ENCODE assay signal across 10 cellular contexts in genomic region chr3:57165637-57166036, GRCh38. TPM values are rescaled to one million over a fixed set of nuclear protein-coding genes. Genes with fewer than 3 reads are reported as not detected.
DNase-seq lines count a peak whose midpoint lies in the region; ATAC-seq and TF ChIP-seq lines count a peak whose summit lies in the region.
"Had no signal": no experiment of that assay in that cellular context is flagged by ENCODE, and none has a peak within 500 bp of the region (broad histone marks: within the 10 kb centered on the region; RNA-seq: fewer than 3 reads in every experiment).

No MANE protein-coding gene starts in this region.

- POLR2A ChIA-PET in IMR-90 (lab: Charles Lee; ENCODE audit: unreplicated experiment): no interaction called here

- no peaks in the 10 kb centered on the region; the same call in 1 of the 2 replicates for H4K20me1 ChIP-seq in IMR-90 (ENCODE audit: insufficient read depth, low read length)

- H3K9me1 ChIP-seq in IMR-90 (ENCODE audit: insufficient read depth, low read length): no peaks in the 10 kb centered on the region

- no peaks in the 10 kb centered on the region for H3K79me1 ChIP-seq in IMR-90 (ENCODE audit: low read depth in 1 of 2, low read length in 2 of 2)

- H2AK5ac ChIP-seq in IMR-90 (ENCODE audit: low read depth, low read length): no peak overlapping the region

- no peak overlapping the region for H4K5ac ChIP-seq in IMR-90 (ENCODE audit: low read depth, low read length)

- H3K9me3 ChIP-seq in IMR-90 (ENCODE audit: control insufficient read depth, insufficient read depth, low read length) (no peaks in the 10 kb centered on the region), sigmoid colon (no peaks in the 10 kb centered on the region)

- H3K36me3 ChIP-seq in IMR-90 (ENCODE audit: control insufficient read depth, insufficient read depth, low read length) (no peaks in the 10 kb centered on the region), sigmoid colon (no peaks in the 10 kb centered on the region)

- TF ChIP-seq EP300 in sigmoid colon (IDR thresholded peaks at IDR 0.05): no peak

- DNase-seq in activated CD4-positive, alpha-beta T cell treated with anti-CD3 and anti-CD28 coated beads, Interleukin-2, amount 10 ng/mL, durations not matched to agents 24 days and 14 days: no peak
- DNase-seq in activated CD4-positive, alpha-beta T cell treated with anti-CD3 and anti-CD28 coated beads, Interleukin-2, amount 50 U/mL, for 1 hour: no peak
- DNase-seq in IMR-90: no peak
- no peak for DNase-seq in dorsolateral prefrontal cortex
- no peak for DNase-seq in sigmoid colon
- DNase-seq in NCI-H69 (lab: John Stamatoyannopoulos, UW): no peak
- DNase-seq: GF-D8, NCI-H524 treated with DMSO at 0.1 percent for 48 hours had no signal

- intact Hi-C loops in activated CD4-positive, alpha-beta T cell treated with anti-CD3 and anti-CD28 coated beads, Interleukin-2, amount 10 ng/mL, durations not matched to agents 24 days and 14 days (cut with micrococcal nuclease): no loop called here
- intact Hi-C loops in IMR-90 (cut with micrococcal nuclease) (no loop called here), dorsolateral prefrontal cortex (cut with DNase I) (loop anchor here (2.0 to 5.0 kb wide), 3 partner anchors 62 to 168 kb away; partner anchors contain the start of gene APPL1 (in 1 of the 2)), sigmoid colon (cut with DNase I) (loop anchor here (2.0 to 10.0 kb wide), 4 partner anchors 41 to 432 kb away; partner anchors contain the start of genes ARF4 and PDE12)

- H2AK9ac ChIP-seq in IMR-90 (replicated peaks; ENCODE audit: low read depth, low read length, poor library complexity): no peak overlapping the region

- no peak overlapping the region for H4K8ac ChIP-seq in IMR-90 (ENCODE audit: low read depth in 2 of 2, low read length in 2 of 2)

- CTCF ChIA-PET in IMR-90 (lab: Yijun Ruan, JAX): no interaction called here

- peaks cover 70% of the 10 kb centered on the region for H3K27me3 Mint-ChIP-seq in activated CD4-positive, alpha-beta T cell treated with anti-CD3 and anti-CD28 coated beads, Interleukin-2, amount 10 ng/mL, durations not matched to agents 24 days and 14 days

- no peak overlapping the region for H3K18ac ChIP-seq in IMR-90 (ENCODE audit: low read depth, low read length)

- in situ Hi-C loops in IMR-90 (cut with MboI; ENCODE audit: low sequenced_read_pairs): loop anchor here (25.0 kb wide), 1 partner anchor 397 kb away; the partner anchor contains the start of gene PDE12

- H3K27ac Mint-ChIP-seq in activated CD4-positive, alpha-beta T cell treated with anti-CD3 and anti-CD28 coated beads, Interleukin-2, amount 10 ng/mL, durations not matched to agents 24 days and 14 days: no peak overlapping the region

- H3K4me1 ChIP-seq in IMR-90 (ENCODE audit: control insufficient read depth, insufficient read depth, low read length): peaks cover 6% of the 10 kb centered on the region; the same call in 1 of the 2 replicates
- H3K4me1 ChIP-seq in sigmoid colon: peaks cover 0 to 58% (median 33%) of the 10 kb centered on the region in 4 donors

- H3K9ac ChIP-seq in IMR-90 (ENCODE audit: low read depth, low read length): no peak overlapping the region

- H3K56ac ChIP-seq in IMR-90 (ENCODE audit: extremely low read depth, insufficient read depth, low read length): no peak overlapping the region

- no peak overlapping the region for H2BK120ac ChIP-seq in IMR-90 (ENCODE audit: low read depth, low read length)

- H3K4me3 ChIP-seq in IMR-90 (ENCODE audit: insufficient read depth, low read depth, low read length) (no peak overlapping the region), dorsolateral prefrontal cortex (peak overlapping the region in 46 of 59 donors; percentile 6 to 92 (median 80)), sigmoid colon (peak overlapping the region in 3 of 4 donors; percentile 70 to 83 (median 83))

- H2BK15ac ChIP-seq in IMR-90 (ENCODE audit: low read depth, low read length): no peak overlapping the region

- no peak overlapping the region for H4K91ac ChIP-seq in IMR-90 (ENCODE audit: insufficient read depth, low read depth, low read length)

- peaks cover 12% of the 10 kb centered on the region for H3K4me1 Mint-ChIP-seq in activated CD4-positive, alpha-beta T cell treated with anti-CD3 and anti-CD28 coated beads, Interleukin-2, amount 10 ng/mL, durations not matched to agents 24 days and 14 days

- H3K4ac ChIP-seq in IMR-90 (ENCODE audit: low read depth, low read length): no peak overlapping the region

- H2BK20ac ChIP-seq in IMR-90 (ENCODE audit: low read depth, low read length): no peak overlapping the region

- H3K4me3 Mint-ChIP-seq in activated CD4-positive, alpha-beta T cell treated with anti-CD3 and anti-CD28 coated beads, Interleukin-2, amount 10 ng/mL, durations not matched to agents 24 days and 14 days: peak overlapping the region; percentile 57

- no peak for TF ChIP-seq RAD21 in IMR-90 (IDR thresholded peaks at IDR 0.05; ENCODE audit: low read length)

- H3K36me3 Mint-ChIP-seq in activated CD4-positive, alpha-beta T cell treated with anti-CD3 and anti-CD28 coated beads, Interleukin-2, amount 10 ng/mL, durations not matched to agents 24 days and 14 days (ENCODE audit: low read depth): no peaks in the 10 kb centered on the region

- no peaks in the 10 kb centered on the region for H3K9me3 Mint-ChIP-seq in activated CD4-positive, alpha-beta T cell treated with anti-CD3 and anti-CD28 coated beads, Interleukin-2, amount 10 ng/mL, durations not matched to agents 24 days and 14 days

- no peak for TF ChIP-seq POLR2A in IMR-90 (IDR thresholded peaks at IDR 0.05; ENCODE audit: low read depth, low read length)
- TF ChIP-seq POLR2A in sigmoid colon (IDR thresholded peaks at IDR 0.05): no peak

- no peak for TF ChIP-seq CTCF in IMR-90 (conservative IDR thresholded peaks at IDR 0.05; ENCODE audit: low read depth, low read length)
- no peak for TF ChIP-seq CTCF in dorsolateral prefrontal cortex (IDR thresholded peaks at IDR 0.05 in 54 of 56, conservative IDR thresholded peaks at IDR 0.05 in 2 of 56; ENCODE audit: low read depth in 1 of 56, partially characterized antibody in 56 of 56)
- TF ChIP-seq CTCF in sigmoid colon (IDR thresholded peaks at IDR 0.05): no peak

- no peak overlapping the region for H3K23ac ChIP-seq in IMR-90 (ENCODE audit: low read depth, low read length)

- ATAC-seq in IMR-90 (ENCODE audit: low read depth): no peak
- no peak for ATAC-seq in HG03565 (IDR thresholded peaks at IDR 0.05; ENCODE audit: unreplicated experiment)
- no peak for ATAC-seq in HG03135 (IDR thresholded peaks at IDR 0.05; ENCODE audit: unreplicated experiment)

- H3K4me2 ChIP-seq in IMR-90 (ENCODE audit: low read depth, low read length): 0 out of 2 replicates have a peak overlapping the region, but pooled peaks have one; percentile 30

- no CpG with 5 or more reads among the region's 4 CpGs for WGBS in IMR-90 (ENCODE audit: extremely low coverage in 2 of 2, insufficient read length in 1 of 2), 2 experiments
- WGBS in sigmoid colon, 2 donors: 5 to 15% methylated on average over 4 of the region's 4 CpGs

- no TSS peak for BruUV-seq in IMR-90 (replicated peaks; lab: Mats Ljungman, UMichigan)

- H2BK5ac ChIP-seq in IMR-90 (ENCODE audit: low read depth, low read length, poor library complexity, severe bottlenecking): no peak overlapping the region

- H2AFZ ChIP-seq in IMR-90 (replicated peaks; ENCODE audit: low read length, poor library complexity): no peak overlapping the region

- H3K27ac ChIP-seq in IMR-90 (ENCODE audit: insufficient read depth, low read length) (no peak overlapping the region), dorsolateral prefrontal cortex (no peak overlapping the region), sigmoid colon (peak overlapping the region in 1 of 4 donors; percentile 87)

- H3K27me3 ChIP-seq in IMR-90 (ENCODE audit: control insufficient read depth, insufficient read depth, low read length): peaks cover 40% of the 10 kb centered on the region
- peaks cover 0 to 12% (median 0%) of the 10 kb centered on the region in 45 donors for H3K27me3 ChIP-seq in dorsolateral prefrontal cortex
- no peaks in the 10 kb centered on the region for H3K27me3 ChIP-seq in sigmoid colon

- dilution Hi-C loops in IMR-90 (cut with HindIII; ENCODE audit: low sequenced_read_pairs, unreplicated experiment): no loop called here

- no peak overlapping the region for H3K14ac ChIP-seq in IMR-90 (replicated peaks; ENCODE audit: low read depth, low read length)

TF ChIP-seq in IMR-90, 13 proteins besides CTCF, POLR2A, EP300 and RAD21:
- TF ChIP-seq ELK1 (IDR thresholded peaks at IDR 0.05; ENCODE audit: borderline replicate concordance, low read depth, low read length): no peak

RNA-seq across cellular contexts. Expression of gene IL17RD, which starts 0.5 kb away (rescaled TPM):
- 0.14 and 0.26 TPM in 2 replicates for total RNA-seq in activated CD4-positive, alpha-beta T cell treated with anti-CD3 and anti-CD28 coated beads, Interleukin-2, amount 10 ng/mL, durations not matched to agents 24 days and 14 days
- total RNA-seq in IMR-90 (2012; rRNA removed) (0.72 and 0.83 TPM in 2 replicates), dorsolateral prefrontal cortex (10 to 100 TPM in 34 of 120 experiments, 1 to 10 TPM in 86; 4.1 to 18.6 (median 8.8) TPM), sigmoid colon (10 to 100 TPM; 16.8 to 46.8 (median 20.6) TPM)
- polyA plus RNA-seq in IMR-90 (2012; rRNA removed) (0.92 TPM in 2 replicates), sigmoid colon (1 to 10 TPM in 1 of 3 donors, under 1 TPM in 2; under 0.01 to 1.2 (median 0.60) TPM)
- 0.16 and 0.90 TPM in 2 replicates for polyA plus RNA-seq in IMR-90 (2012; cell fraction: cytosol; rRNA removed)
- 0.71 and 0.77 TPM in 2 replicates for polyA plus RNA-seq in IMR-90 (2012; cell fraction: nucleus; rRNA removed; ENCODE audit: low replicate concordance)

RNA-seq across cellular contexts. Expression of gene HESX1, which starts 34.1 kb away (rescaled TPM):
- total RNA-seq in activated CD4-positive, alpha-beta T cell treated with anti-CD3 and anti-CD28 coated beads, Interleukin-2, amount 10 ng/mL, durations not matched to agents 24 days and 14 days: 0.24 and 0.63 TPM in 2 replicates
- 0.36 TPM in 1 of 2 replicates, not detected in the other for total RNA-seq in IMR-90 (2012; rRNA removed)
- polyA plus RNA-seq in IMR-90 (2012; rRNA removed): 0.65 and 0.82 TPM in 2 replicates
- 0.08 and 0.51 TPM in 2 replicates for polyA plus RNA-seq in IMR-90 (2012; cell fraction: cytosol; rRNA removed)
- 0.78 and 2.5 TPM in 2 replicates for polyA plus RNA-seq in IMR-90 (2012; cell fraction: nucleus; rRNA removed; ENCODE audit: low replicate concordance)
- total RNA-seq in dorsolateral prefrontal cortex: 1 to 10 TPM in 54 of 120 experiments, under 1 TPM in 34, not detected in 32; 0.43 to 4.2 (median 1.1) TPM
- 1 to 10 TPM in 1 of 4 donors, under 1 TPM in 1, not detected in 2; 0.82 to 3.6 TPM for total RNA-seq in sigmoid colon
- polyA plus RNA-seq in sigmoid colon: 1 to 10 TPM in 1 of 3 donors, not detected in 2; 1.4 TPM

Comparison
In these comparisons a context has a peak if more than half of its experiments do, and no peak if none do; other contexts are left out.
1. intact Hi-C loops: an anchor here in dorsolateral prefrontal cortex (2.0 to 5.0 kb wide) and sigmoid colon (2.0 to 10.0 kb wide); none called in activated CD4-positive, alpha-beta T cell treated with anti-CD3 and anti-CD28 coated beads, Interleukin-2, amount 10 ng/mL, durations not matched to agents 24 days and 14 days and IMR-90.